8 cellular contexts compared by ENCODE assay signal in genomic region chr3:45595364-45596154, GRCh38. TPM values are rescaled to one million over a fixed set of nuclear protein-coding genes. Genes with fewer than 3 reads are reported as not detected.
A peak's percentile ranks its signal among the peaks of the same experiment; 100 is the strongest.
DNase-seq lines count a peak whose midpoint lies in the region; ATAC-seq and TF ChIP-seq lines count a peak whose summit lies in the region.

No MANE protein-coding gene starts in this region.

- ATAC-seq in HG03039 (IDR thresholded peaks at IDR 0.05; ENCODE audit: unreplicated experiment) = no peak

- H3K4me3 ChIP-seq in BE2C (ENCODE audit: low read depth, low read length) (peak overlapping the region; percentile 26), HAP-1 (peak overlapping the region; percentile 63), adipocyte (ENCODE audit: low read length) (peak overlapping the region; percentile 85)

- H3K9me3 ChIP-seq in BE2C (no peaks in the 10 kb centered on the region), HAP-1 (no peaks in the 10 kb centered on the region), adipocyte (ENCODE audit: control insufficient read depth, low read length) (no peaks in the 10 kb centered on the region)

- peak overlapping the region; percentile 90 for H3K9ac ChIP-seq in adipocyte (ENCODE audit: low read length)

- no peak for DNase-seq in BE2C
- DNase-seq in HAP-1 (ENCODE audit: low spot score in 2 of 2) = peak in 1 of 2 experiments; percentile 35
- DNase-seq in adipocyte (ENCODE audit: low read depth) = no peak
- DNase-seq in lung microvascular endothelial cell (ENCODE audit: low read depth in 2 of 2) = peak; percentile 40 to 51
- DNase-seq in CD1c-positive myeloid dendritic cell (ENCODE audit: extremely low spot score) = no peak
- DNase-seq in HuH-7.5 (ENCODE audit: low spot score) = no peak
- DNase-seq in ureter (ENCODE audit: low spot score) = no peak

- H3K36me3 ChIP-seq in BE2C (no peaks in the 10 kb centered on the region), HAP-1 (replicated peaks) (peaks cover 4% of the 10 kb centered on the region), adipocyte (ENCODE audit: control insufficient read depth, insufficient read depth, low read length, severe bottlenecking) (no peaks in the 10 kb centered on the region)

- no peak for TF ChIP-seq CTCF in BE2C (IDR thresholded peaks at IDR 0.05; ENCODE audit: low read depth, low read length)

- in situ Hi-C loops in HAP-1 (cut with MboI; ENCODE audit: low sequenced_read_pairs) = no loop called here

- no peaks in the 10 kb centered on the region for H3K4me1 ChIP-seq in BE2C
- H3K4me1 ChIP-seq in HAP-1 = peaks cover 30% of the 10 kb centered on the region
- H3K4me1 ChIP-seq in adipocyte (ENCODE audit: control insufficient read depth, insufficient read depth, low read length) = peaks cover 46% of the 10 kb centered on the region

- no peaks in the 10 kb centered on the region for H3K27me3 ChIP-seq in BE2C
- H3K27me3 ChIP-seq in HAP-1 (ENCODE audit: low read depth) = no peaks in the 10 kb centered on the region
- no peaks in the 10 kb centered on the region for H3K27me3 ChIP-seq in adipocyte (replicated peaks; ENCODE audit: control insufficient read depth, insufficient read depth, low read length)

RNA-seq across cellular contexts. Expression of gene LIMD1, which starts 1.0 kb away (rescaled TPM):
- polyA plus RNA-seq in BE2C (2012; ENCODE audit: insufficient read depth, insufficient read length, low read depth) = 4.1 TPM
- 12.0 and 15.1 TPM in 2 replicates for total RNA-seq in lung microvascular endothelial cell
- total RNA-seq in ureter = 62.5 TPM

Comparison
In these comparisons a context has a peak if more than half of its experiments do, and no peak if none do; other contexts are left out.
1. DNase-seq: peak in lung microvascular endothelial cell (2 of 2); none in BE2C (single experiment), adipocyte (single experiment), CD1c-positive myeloid dendritic cell (single experiment), HuH-7.5 (single experiment) and ureter (single experiment).
2. H3K4me3 ChIP-seq: peak in every context shown above with its lines; median percentile 85 in adipocyte; 63 in HAP-1; 26 in BE2C.